Comparison of ENCODE assay signal across 12 cellular contexts in genomic region chr19:3683866-3684816, GRCh38. TPM values are rescaled to one million over a fixed set of nuclear protein-coding genes. Genes with fewer than 3 reads are reported as not detected.
DNase-seq lines count a peak whose midpoint lies in the region; ATAC-seq and TF ChIP-seq lines count a peak whose summit lies in the region.
"Had no signal": no experiment of that assay in that cellular context is flagged by ENCODE, and none has a peak within 500 bp of the region (broad histone marks: within the 10 kb centered on the region; RNA-seq: fewer than 3 reads in every experiment).

No MANE protein-coding gene starts in this region.

- peak overlapping the region; percentile 92 for H3K27ac ChIP-seq in brain microvascular endothelial cell
- H3K27ac ChIP-seq in mesodermal cell (ENCODE audit: low read depth, low read length, severe bottlenecking): peak overlapping the region; percentile 62
- H3K27ac ChIP-seq: cardiac muscle cell had no signal

- H3K36me3 ChIP-seq in brain microvascular endothelial cell (replicated peaks): peaks cover 5% of the 10 kb centered on the region
- peaks cover 20% of the 10 kb centered on the region for H3K36me3 ChIP-seq in mesodermal cell (ENCODE audit: control insufficient read depth, insufficient read depth, low read length)
- H3K36me3 ChIP-seq: cardiac muscle cell had no signal

- peaks cover 4% of the 10 kb centered on the region for H3K27me3 Mint-ChIP-seq in activated naive CD4-positive, alpha-beta T cell treated with anti-CD3 and anti-CD28 coated beads, Interleukin-2, amount 10 ng/mL, durations not matched to agents 7 days and 5 days

- no peak overlapping the region for H3K4me3 Mint-ChIP-seq in activated naive CD4-positive, alpha-beta T cell treated with anti-CD3 and anti-CD28 coated beads, Interleukin-2, amount 10 ng/mL, durations not matched to agents 7 days and 5 days

- H3K4me3 ChIP-seq in brain microvascular endothelial cell (ENCODE audit: low read depth, low read length) (no peak overlapping the region), mesodermal cell (ENCODE audit: extremely low read depth, insufficient read depth, low read length, poor library complexity, severe bottlenecking) (no peak overlapping the region)
- H3K4me3 ChIP-seq: cardiac muscle cell, thyroid gland had no signal

- DNase-seq in Ammon's horn (ENCODE audit: low spot score): peak; percentile 49
- DNase-seq in HK-2 (ENCODE audit: unreplicated experiment): peak; percentile 75
- peak; percentile 95 for DNase-seq in brain microvascular endothelial cell
- no peak for DNase-seq in NCI-H82 treated with DMSO at 0.1 percent for 48 hours (lab: John Stamatoyannopoulos, UW; ENCODE audit: unreplicated experiment)
- DNase-seq in activated naive CD4-positive, alpha-beta T cell treated with anti-CD3 and anti-CD28 coated beads, Interleukin-2, amount 10 ng/mL, durations not matched to agents 7 days and 5 days: no peak
- DNase-seq in DMS153 (lab: John Stamatoyannopoulos, UW): no peak
- DNase-seq: NCI-H1417 treated with DMSO at 0.1 percent for 48 hours; stimulated activated CD4-positive, alpha-beta T cell treated with anti-CD3 and anti-CD28 coated beads, Interleukin-12 subunit alpha, Interleukin-12 subunit beta, amount 100 ng/mL, for 4 hours had no signal

- no peaks in the 10 kb centered on the region for H3K27me3 ChIP-seq in brain microvascular endothelial cell (replicated peaks)
- H3K27me3 ChIP-seq: cardiac muscle cell, thyroid gland had no signal

- H3K9me3 Mint-ChIP-seq in activated naive CD4-positive, alpha-beta T cell treated with anti-CD3 and anti-CD28 coated beads, Interleukin-2, amount 10 ng/mL, durations not matched to agents 7 days and 5 days: peaks cover 13% of the 10 kb centered on the region

- H3K9me3 ChIP-seq in mesodermal cell (ENCODE audit: control insufficient read depth, low read length): peaks cover 15% of the 10 kb centered on the region
- H3K9me3 ChIP-seq: thyroid gland had no signal

- ATAC-seq in HG03045 (IDR thresholded peaks at IDR 0.05; ENCODE audit: unreplicated experiment): no peak

- 70 to 85% methylated on average over 18 to 21 of the region's 30 CpGs for WGBS in mesodermal cell (ENCODE audit: insufficient coverage in 2 of 2), 2 experiments

- H3K27ac Mint-ChIP-seq in activated naive CD4-positive, alpha-beta T cell treated with anti-CD3 and anti-CD28 coated beads, Interleukin-2, amount 10 ng/mL, durations not matched to agents 7 days and 5 days: no peak overlapping the region

- CTCF ChIA-PET in activated naive CD4-positive, alpha-beta T cell treated with anti-CD3 and anti-CD28 coated beads, Interleukin-2, amount 10 ng/mL, durations not matched to agents 7 days and 5 days (lab: Charles Lee): no interaction called here

- peak; percentile 11 for TF ChIP-seq CTCF in brain microvascular endothelial cell (IDR thresholded peaks at IDR 0.05; ENCODE audit: low read depth, low read length, missing control alignments)

- peaks cover 18% of the 10 kb centered on the region for H3K36me3 Mint-ChIP-seq in activated naive CD4-positive, alpha-beta T cell treated with anti-CD3 and anti-CD28 coated beads, Interleukin-2, amount 10 ng/mL, durations not matched to agents 7 days and 5 days

- peaks cover 15% of the 10 kb centered on the region for H3K4me1 Mint-ChIP-seq in activated naive CD4-positive, alpha-beta T cell treated with anti-CD3 and anti-CD28 coated beads, Interleukin-2, amount 10 ng/mL, durations not matched to agents 7 days and 5 days

- peaks cover 20% of the 10 kb centered on the region for H3K4me1 ChIP-seq in mesodermal cell (ENCODE audit: control insufficient read depth, insufficient read depth, low read length, poor library complexity, severe bottlenecking)

- in situ Hi-C loops in brain microvascular endothelial cell (cut with HindIII; ENCODE audit: low pct_ligation_motif_present, low sequenced_read_pairs): no loop called here

RNA-seq across cellular contexts. Expression of gene PIP5K1C, which starts 16.1 kb away (rescaled TPM):
- polyA plus RNA-seq in mesodermal cell (2013, experiment 1 of 2): 24.4 TPM
- polyA plus RNA-seq in mesodermal cell (2013, experiment 2 of 2): 21.6 TPM

RNA-seq across cellular contexts. Expression of gene TJP3, which starts 24.0 kb away (rescaled TPM):
- 1.3 TPM for polyA plus RNA-seq in mesodermal cell (2013, experiment 1 of 2)
- 0.96 TPM for polyA plus RNA-seq in mesodermal cell (2013, experiment 2 of 2)

RNA-seq across cellular contexts. Expression of gene CACTIN, which starts 57.6 kb away (rescaled TPM):
- 23.3 TPM for polyA plus RNA-seq in mesodermal cell (2013, experiment 1 of 2)
- 18.3 TPM for polyA plus RNA-seq in mesodermal cell (2013, experiment 2 of 2)

Comparison
In these comparisons a context has a peak if more than half of its experiments do, and no peak if none do; other contexts are left out.
1. DNase-seq: peak in Ammon's horn (single experiment), HK-2 (single experiment) and brain microvascular endothelial cell (single experiment); none in NCI-H82 treated with DMSO at 0.1 percent for 48 hours (single experiment), activated naive CD4-positive, alpha-beta T cell treated with anti-CD3 and anti-CD28 coated beads, Interleukin-2, amount 10 ng/mL, durations not matched to agents 7 days and 5 days (single experiment) and DMS153 (single experiment).